17 cellular contexts compared by ENCODE assay signal in the genomic region with DNA sequence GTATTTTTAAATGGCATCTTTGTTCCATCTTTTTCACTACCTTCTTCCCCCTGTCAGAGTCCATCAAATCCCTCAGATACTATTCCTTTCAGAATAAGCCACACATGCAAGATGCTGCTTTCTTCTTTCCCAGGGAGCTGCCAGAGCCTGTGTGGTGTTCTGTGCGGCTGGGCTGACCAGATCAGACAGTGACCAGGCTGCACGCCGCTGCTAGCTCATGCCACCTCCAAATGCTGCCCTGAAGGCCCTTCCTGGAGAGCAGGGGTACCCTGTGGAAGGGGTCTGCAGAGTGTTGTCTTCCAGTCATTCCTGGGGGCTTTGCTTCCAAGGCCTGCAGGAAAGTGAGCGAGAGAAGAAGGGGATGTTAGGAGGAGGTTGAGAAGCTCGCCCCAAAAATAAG.
DNase-seq lines count a peak whose midpoint lies in the region; ATAC-seq and TF ChIP-seq lines count a peak whose summit lies in the region.
"Had no signal": no experiment of that assay in that cellular context is flagged by ENCODE, and none has a peak within 500 bp of the region (broad histone marks: within the 10 kb centered on the region; RNA-seq: fewer than 3 reads in every experiment).

No MANE protein-coding gene starts in this region.

- intact Hi-C loops in Right ventricle myocardium superior (cut with DNase I) (no loop called here), cardiac septum (cut with DNase I) (no loop called here), esophagus muscularis mucosa (cut with DNase I) (no loop called here), ovary (cut with DNase I) (no loop called here), vagina (cut with DNase I) (no loop called here)
- intact Hi-C loops in activated CD4-positive, alpha-beta memory T cell treated with anti-CD3 and anti-CD28 coated beads for 36 hours (cut with micrococcal nuclease), result no loop called here

- H3K9me3 ChIP-seq in esophagus muscularis mucosa, result no peaks in the 10 kb centered on the region
- H3K9me3 ChIP-seq in ovary, result no peaks in the 10 kb centered on the region
- H3K9me3 ChIP-seq in vagina, result no peaks in the 10 kb centered on the region
- H3K9me3 ChIP-seq: A549, neutrophil, thyroid gland had no signal

- H3K4me1 Mint-ChIP-seq in activated CD4-positive, alpha-beta memory T cell treated with anti-CD3 and anti-CD28 coated beads for 36 hours (ENCODE audit: low read depth), result peaks cover 51% of the 10 kb centered on the region

- ATAC-seq in Right ventricle myocardium superior (ENCODE audit: poor library complexity), result peak; percentile 50
- ATAC-seq: A549 had no signal

- POLR2A ChIA-PET in activated CD4-positive, alpha-beta memory T cell treated with anti-CD3 and anti-CD28 coated beads for 36 hours (lab: Charles Lee), result no interaction called here

- no peaks in the 10 kb centered on the region for H3K27me3 ChIP-seq in esophagus muscularis mucosa
- no peaks in the 10 kb centered on the region for H3K27me3 ChIP-seq in ovary
- no peaks in the 10 kb centered on the region for H3K27me3 ChIP-seq in vagina
- H3K27me3 ChIP-seq: neutrophil, thyroid gland had no signal

- H3K4me3 Mint-ChIP-seq in activated CD4-positive, alpha-beta memory T cell treated with anti-CD3 and anti-CD28 coated beads for 36 hours, result no peak overlapping the region
- H3K4me3 Mint-ChIP-seq: activated B cell treated with CpG ODN at 0.5 μM for 24 hours; activated naive CD8-positive, alpha-beta T cell treated with anti-CD3 and anti-CD28 coated beads, Interleukin-2, amount 10 ng/mL, durations not matched to agents 7 days and 5 days had no signal

- H3K4me3 ChIP-seq in esophagus muscularis mucosa (peak overlapping the region in 2 of 4 donors; percentile 24 to 26), ovary (no peak overlapping the region), vagina (peak overlapping the region in 1 of 2 donors; percentile 33)
- H3K4me3 ChIP-seq: A549, thyroid gland had no signal

- no peaks in the 10 kb centered on the region for H3K36me3 ChIP-seq in esophagus muscularis mucosa
- no peaks in the 10 kb centered on the region for H3K36me3 ChIP-seq in ovary
- no peaks in the 10 kb centered on the region for H3K36me3 ChIP-seq in vagina
- H3K36me3 ChIP-seq: neutrophil, thyroid gland had no signal

- no peak for TF ChIP-seq CTCF in esophagus muscularis mucosa (IDR thresholded peaks at IDR 0.05)
- no peak for TF ChIP-seq CTCF in ovary (IDR thresholded peaks at IDR 0.05)
- no peak for TF ChIP-seq CTCF in vagina (IDR thresholded peaks at IDR 0.05)

- H3K27ac Mint-ChIP-seq in activated CD4-positive, alpha-beta memory T cell treated with anti-CD3 and anti-CD28 coated beads for 36 hours, result no peak overlapping the region
- H3K27ac Mint-ChIP-seq: activated B cell treated with CpG ODN at 0.5 μM for 24 hours; activated naive CD8-positive, alpha-beta T cell treated with anti-CD3 and anti-CD28 coated beads, Interleukin-2, amount 10 ng/mL, durations not matched to agents 7 days and 5 days had no signal

- H3K27me3 Mint-ChIP-seq in activated CD4-positive, alpha-beta memory T cell treated with anti-CD3 and anti-CD28 coated beads for 36 hours, result no peaks in the 10 kb centered on the region
- H3K27me3 Mint-ChIP-seq: activated B cell treated with CpG ODN at 0.5 μM for 24 hours; activated naive CD8-positive, alpha-beta T cell treated with anti-CD3 and anti-CD28 coated beads, Interleukin-2, amount 10 ng/mL, durations not matched to agents 7 days and 5 days had no signal

- 86% methylated on average over 5 of the region's 5 CpGs for WGBS in esophagus muscularis mucosa
- 27 to 50% (median 38%) methylated on average over 5 of the region's 5 CpGs for WGBS in ovary, 3 donors

- DNase-seq in Right ventricle myocardium superior, result no peak
- DNase-seq in cardiac septum (ENCODE audit: low spot score), result no peak
- DNase-seq in esophagus muscularis mucosa (ENCODE audit: extremely low spot score), result peak; percentile 72
- peak in 2 of 5 donors; percentile 28 to 41 for DNase-seq in ovary
- peak in 1 of 2 donors; percentile 84 for DNase-seq in vagina (ENCODE audit: extremely low spot score in 2 of 2)
- no peak for DNase-seq in NCI-H2227 treated with DMSO at 0.1 percent for 48 hours (lab: John Stamatoyannopoulos, UW)
- no peak for DNase-seq in 8988T
- DNase-seq in activated CD4-positive, alpha-beta memory T cell treated with anti-CD3 and anti-CD28 coated beads for 36 hours, result no peak
- DNase-seq: activated B cell treated with CpG ODN at 0.5 μM for 24 hours; activated CD8-positive, alpha-beta memory T cell treated with anti-CD3 and anti-CD28 coated beads for 24 hours; activated naive CD8-positive, alpha-beta T cell treated with anti-CD3 and anti-CD28 coated beads, Interleukin-2, amount 10 ng/mL, durations not matched to agents 7 days and 5 days; NCI-H1417 treated with DMSO at 0.1 percent for 48 hours; NCI-H2171 treated with DMSO at 0.1 percent for 48 hours; T-helper 1 cell; thyroid gland had no signal

- H3K36me3 Mint-ChIP-seq in activated CD4-positive, alpha-beta memory T cell treated with anti-CD3 and anti-CD28 coated beads for 36 hours, result peaks cover 18% of the 10 kb centered on the region
- H3K36me3 Mint-ChIP-seq: activated naive CD8-positive, alpha-beta T cell treated with anti-CD3 and anti-CD28 coated beads, Interleukin-2, amount 10 ng/mL, durations not matched to agents 7 days and 5 days had no signal

- CTCF ChIA-PET in activated CD4-positive, alpha-beta memory T cell treated with anti-CD3 and anti-CD28 coated beads for 36 hours (lab: Charles Lee), result no interaction called here

- no peak for TF ChIP-seq POLR2A in esophagus muscularis mucosa (IDR thresholded peaks at IDR 0.05; ENCODE audit: low read depth)
- no peak for TF ChIP-seq POLR2A in ovary (IDR thresholded peaks at IDR 0.05)
- TF ChIP-seq POLR2A in vagina (IDR thresholded peaks at IDR 0.05), result no peak

- H3K4me1 ChIP-seq in esophagus muscularis mucosa (peaks cover 0 to 6% (median 0%) of the 10 kb centered on the region in 4 donors), ovary (ENCODE audit: insufficient read depth) (peaks cover 10% of the 10 kb centered on the region), vagina (peaks cover 10% of the 10 kb centered on the region)
- H3K4me1 ChIP-seq: A549 had no signal

- no peak overlapping the region for H3K27ac ChIP-seq in esophagus muscularis mucosa (replicated peaks in 1 of 4)
- peak overlapping the region; percentile 72 to 73 for H3K27ac ChIP-seq in ovary
- H3K27ac ChIP-seq in vagina, result peak overlapping the region; percentile 74
- H3K27ac ChIP-seq: A549, neutrophil had no signal

- TF ChIP-seq EP300 in esophagus muscularis mucosa (IDR thresholded peaks at IDR 0.05) (no peak), ovary (IDR thresholded peaks at IDR 0.05) (no peak)

- H3K9me3 Mint-ChIP-seq in activated CD4-positive, alpha-beta memory T cell treated with anti-CD3 and anti-CD28 coated beads for 36 hours, result no peaks in the 10 kb centered on the region
- H3K9me3 Mint-ChIP-seq: activated B cell treated with CpG ODN at 0.5 μM for 24 hours; activated naive CD8-positive, alpha-beta T cell treated with anti-CD3 and anti-CD28 coated beads, Interleukin-2, amount 10 ng/mL, durations not matched to agents 7 days and 5 days had no signal

Comparison
In these comparisons a context has a peak if more than half of its experiments do, and no peak if none do; other contexts are left out.
1. H3K27ac ChIP-seq: peak in ovary (2 of 2) and vagina (single experiment); none in esophagus muscularis mucosa (0 of 4).